1 cellular context compared by ENCODE assay signal in genomic region chrX:155778844-155779553, GRCh38.
TF ChIP-seq lines count a peak whose summit lies in the region.

No MANE protein-coding gene starts in this region.

TF ChIP-seq in HepG2, 621 proteins besides CTCF, POLR2A, EP300 and RAD21 (continued from another document):
- no peak for TF ChIP-seq REST (IDR thresholded peaks at IDR 0.05; ENCODE audit: borderline replicate concordance in 1 of 2, low read depth in 1 of 2, low read length in 2 of 2)
